ENCODE assay signal across 20 cellular contexts in the genomic region with DNA sequence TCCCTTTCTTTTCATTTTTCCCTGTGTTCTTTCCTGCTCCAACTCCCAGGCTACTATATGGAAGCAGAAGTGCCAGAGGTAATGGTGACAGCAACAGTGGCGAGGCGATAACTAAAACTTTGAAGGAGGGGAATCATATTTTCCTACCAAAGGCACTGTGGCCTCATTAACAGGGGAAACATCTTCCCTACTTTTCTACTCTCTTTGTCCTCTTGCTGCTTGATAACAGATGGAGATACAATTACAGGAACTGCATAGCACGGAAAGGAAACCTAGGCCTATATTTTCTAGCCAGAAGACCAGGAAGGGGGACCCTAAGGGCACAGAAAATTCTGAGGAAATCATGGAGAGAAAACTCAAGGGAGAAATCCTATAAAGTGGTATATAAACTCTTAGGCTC.
"Had no signal": no experiment of that assay in that cellular context is flagged by ENCODE, and none has a peak within 500 bp of the region (broad histone marks: within the 10 kb centered on the region; RNA-seq: fewer than 3 reads in every experiment).

No MANE protein-coding gene starts in this region.

- H3K4me3 Mint-ChIP-seq: naive thymus-derived CD8-positive, alpha-beta T cell; type B pancreatic cell had no signal

- H3K4me1 ChIP-seq: foreskin keratinocyte, suprapubic skin, thyroid gland had no signal

- H3K27me3 ChIP-seq: dorsolateral prefrontal cortex, foreskin keratinocyte, heart left ventricle, suprapubic skin, thyroid gland had no signal

- H3K4me3 ChIP-seq: coronary artery, dorsolateral prefrontal cortex, heart left ventricle, mucosa of descending colon, smooth muscle cell, suprapubic skin, thyroid gland had no signal

- ATAC-seq: foreskin keratinocyte; heart left ventricle; mucosa of descending colon; naive thymus-derived CD8-positive, alpha-beta T cell; right cardiac atrium; stimulated activated naive CD8-positive, alpha-beta T cell treated with anti-CD3 and anti-CD28 coated beads, Interleukin-15, Interleukin-2, amounts not matched to agents 100 U/mL and 50 U/mL, for 24 hours had no signal

- H3K4me2 ChIP-seq: smooth muscle cell had no signal

- H3K9me3 Mint-ChIP-seq: naive thymus-derived CD8-positive, alpha-beta T cell; type B pancreatic cell had no signal

- H3K27me3 Mint-ChIP-seq: naive thymus-derived CD8-positive, alpha-beta T cell; type B pancreatic cell had no signal

- H3K4me1 Mint-ChIP-seq: naive thymus-derived CD8-positive, alpha-beta T cell had no signal

- H3K36me3 ChIP-seq: thyroid gland had no signal

- H3K9me3 ChIP-seq: mucosa of descending colon, suprapubic skin, thyroid gland had no signal

- H3K27ac Mint-ChIP-seq: type B pancreatic cell had no signal

- H3K27ac ChIP-seq: coronary artery, dorsolateral prefrontal cortex, foreskin keratinocyte, heart left ventricle, suprapubic skin, thyroid gland had no signal

- DNase-seq: caudate nucleus; dorsolateral prefrontal cortex; effector CD8-positive, alpha-beta T cell; foreskin keratinocyte; heart left ventricle; hypothalamus; kidney glomerular epithelial cell; mammary epithelial cell; mucosa of descending colon; naive thymus-derived CD8-positive, alpha-beta T cell; right cardiac atrium; stimulated activated CD4-positive, alpha-beta T cell treated with anti-CD3 and anti-CD28 coated beads, Interleukin-2, amount 100 ng/mL, for 48 hours; stimulated activated naive CD8-positive, alpha-beta T cell treated with anti-CD3 and anti-CD28 coated beads, Interleukin-15, Interleukin-2, amounts not matched to agents 100 U/mL and 50 U/mL, for 24 hours; thyroid gland had no signal

- FAIRE-seq: islet of Langerhans, urothelium cell line had no signal
